Comparison of ENCODE assay signal across 28 cellular contexts in the genomic region with DNA sequence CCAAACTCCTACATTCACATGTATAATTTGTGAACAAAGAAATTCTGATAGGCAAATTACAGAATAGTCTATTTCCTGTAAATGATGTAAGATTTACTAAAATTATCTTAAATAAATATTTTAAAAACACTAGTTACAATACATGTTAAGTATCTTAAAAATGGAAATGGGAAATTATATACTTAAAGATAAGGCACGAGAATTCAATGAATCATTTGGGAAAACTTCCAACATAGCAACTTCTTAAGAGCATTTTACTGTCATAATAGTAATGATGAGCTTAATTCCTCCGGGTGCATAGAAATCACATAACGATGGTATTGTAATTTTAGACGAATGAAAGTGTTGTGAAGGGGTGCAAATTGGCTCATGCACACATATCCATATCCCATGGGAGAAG.
"Had no signal": no experiment of that assay in that cellular context is flagged by ENCODE, and none has a peak within 500 bp of the region (broad histone marks: within the 10 kb centered on the region; RNA-seq: fewer than 3 reads in every experiment).

No MANE protein-coding gene starts in this region.

- H3K4me1 Mint-ChIP-seq: natural killer cell; neural crest cell; stimulated activated naive CD8-positive, alpha-beta T cell treated with anti-CD3 and anti-CD28 coated beads, Interleukin-15, amount 100 ng/mL, for 72 hours had no signal

- H3K27me3 ChIP-seq: colonic mucosa, esophagus muscularis mucosa, neutrophil, right atrium auricular region, suprapubic skin, transverse colon, upper lobe of right lung, uterus had no signal

- H3K4me3 Mint-ChIP-seq: dendritic cell treated with granulocyte-macrophage colony-stimulating factor and Interleukin-4, amounts not matched to agents 40 ng/mL and 50 ng/mL, for 4 days; endodermal cell; natural killer cell; neural crest cell; stimulated activated naive CD8-positive, alpha-beta T cell treated with anti-CD3 and anti-CD28 coated beads, Interleukin-15, amount 100 ng/mL, for 72 hours had no signal

- H3K27me3 Mint-ChIP-seq: dendritic cell treated with granulocyte-macrophage colony-stimulating factor and Interleukin-4, amounts not matched to agents 40 ng/mL and 50 ng/mL, for 4 days; stimulated activated naive CD8-positive, alpha-beta T cell treated with anti-CD3 and anti-CD28 coated beads, Interleukin-15, amount 100 ng/mL, for 72 hours had no signal

- H3K27ac ChIP-seq: colonic mucosa, esophagus muscularis mucosa, neutrophil, prostate gland, right atrium auricular region, suprapubic skin, transverse colon, upper lobe of right lung, uterus had no signal

- H3K36me3 Mint-ChIP-seq: natural killer cell had no signal

- H3K9me3 Mint-ChIP-seq: endodermal cell had no signal

- ATAC-seq: left lobe of liver; natural killer cell; sciatic nerve; stimulated activated naive CD8-positive, alpha-beta T cell treated with anti-CD3 and anti-CD28 coated beads, Interleukin-15, amount 100 ng/mL, for 72 hours; upper lobe of right lung had no signal

- H3K27ac Mint-ChIP-seq: dendritic cell treated with granulocyte-macrophage colony-stimulating factor and Interleukin-4, amounts not matched to agents 40 ng/mL and 50 ng/mL, for 4 days; endodermal cell; natural killer cell; stimulated activated naive CD8-positive, alpha-beta T cell treated with anti-CD3 and anti-CD28 coated beads, Interleukin-15, amount 100 ng/mL, for 72 hours had no signal

- H3K9me3 ChIP-seq: colonic mucosa, esophagus muscularis mucosa, neutrophil, prostate gland, right atrium auricular region, transverse colon, upper lobe of right lung, uterus had no signal

- H3K4me3 ChIP-seq: colonic mucosa, esophagus muscularis mucosa, prostate gland, right atrium auricular region, smooth muscle cell, suprapubic skin, transverse colon, upper lobe of right lung, uterus had no signal

- H3K36me3 ChIP-seq: colonic mucosa, esophagus muscularis mucosa, neutrophil, prostate gland, right atrium auricular region, suprapubic skin, transverse colon, upper lobe of right lung, uterus had no signal

- H3K4me1 ChIP-seq: colonic mucosa, esophagus muscularis mucosa, prostate gland, right atrium auricular region, suprapubic skin, transverse colon, upper lobe of right lung, uterus had no signal

- DNase-seq: cerebellar nuclear complex; colonic mucosa; effector CD8-positive, alpha-beta T cell; endodermal cell; foreskin melanocyte; glutamatergic neuron; kidney; mesendoderm; natural killer cell; stimulated activated CD4-positive, alpha-beta T cell treated with anti-CD3 and anti-CD28 coated beads, Interleukin-12 subunit alpha, Interleukin-12 subunit beta, amount 100 ng/mL, for 4 hours; stimulated activated CD4-positive, alpha-beta T cell treated with anti-CD3 and anti-CD28 coated beads, Interleukin-1b, Interleukin-23, amount 100 ng/mL, for 48 hours; stimulated activated CD4-positive, alpha-beta T cell treated with anti-CD3 and anti-CD28 coated beads, Interleukin-4, amount 100 ng/mL, for 1 hour; stimulated activated CD8-positive, alpha-beta memory T cell treated with anti-CD3 and anti-CD28 coated beads, Interleukin-4, amount 100 ng/mL, for 48 hours; stimulated activated naive CD4-positive, alpha-beta T cell; stimulated activated naive CD8-positive, alpha-beta T cell treated with anti-CD3 and anti-CD28 coated beads, Interleukin-15, amount 100 ng/mL, for 72 hours; transverse colon; upper lobe of right lung; uterus had no signal
